27 cellular contexts compared by ENCODE assay signal in the genomic region with DNA sequence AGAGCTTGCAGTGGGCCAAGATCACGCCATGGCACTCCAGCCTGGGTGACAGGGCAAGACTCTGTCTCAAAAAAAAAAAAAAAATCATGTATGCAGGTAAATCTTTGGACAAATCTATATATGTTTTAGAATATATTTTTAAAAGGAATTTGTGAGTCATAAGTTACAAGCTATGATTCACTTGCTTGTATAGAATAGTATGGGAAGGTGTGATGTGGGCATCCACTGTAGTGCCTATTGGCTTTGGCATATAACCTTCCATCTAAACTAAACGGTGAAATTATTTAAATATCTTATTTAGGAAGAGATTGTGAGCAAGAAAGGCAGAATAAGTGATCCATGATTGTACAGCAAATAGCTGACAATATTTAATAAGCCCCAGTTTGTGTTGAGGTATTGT.
"Had no signal": no experiment of that assay in that cellular context is flagged by ENCODE, and none has a peak within 500 bp of the region (broad histone marks: within the 10 kb centered on the region; RNA-seq: fewer than 3 reads in every experiment).

No MANE protein-coding gene starts in this region.

- H3K4me1 ChIP-seq: esophagus squamous epithelium, gastrocnemius medialis, heart right ventricle, left lung, lower lobe of right lung had no signal

- H3K27me3 ChIP-seq: dorsolateral prefrontal cortex, esophagus squamous epithelium, gastrocnemius medialis, heart right ventricle, left lung had no signal

- H3K4me3 ChIP-seq: coronary artery, dorsolateral prefrontal cortex, esophagus squamous epithelium, gastrocnemius medialis, heart right ventricle, left lung, lower lobe of right lung, mucosa of descending colon had no signal

- H3K27me3 Mint-ChIP-seq: naive B cell had no signal

- H3K9me3 Mint-ChIP-seq: mesothelial cell of epicardium had no signal

- H3K4me1 Mint-ChIP-seq: naive B cell had no signal

- H3K27ac Mint-ChIP-seq: mesothelial cell of epicardium, naive B cell had no signal

- H3K27ac ChIP-seq: coronary artery, dorsolateral prefrontal cortex, epithelial cell of prostate, esophagus squamous epithelium, gastrocnemius medialis, heart right ventricle, left lung, lower lobe of right lung had no signal

- DNase-seq: dermis blood vessel endothelial cell; dorsolateral prefrontal cortex; effector CD4-positive, alpha-beta T cell; effector memory CD4-positive, alpha-beta T cell; erythroblast; esophagus squamous epithelium; foreskin fibroblast; foreskin melanocyte; gastrocnemius medialis; glutamatergic neuron; head of caudate nucleus; heart right ventricle; hippocampal formation; left cardiac atrium; left lung; left ventricle myocardium superior; lower lobe of right lung; mesenchymal stem cell; mucosa of descending colon; naive B cell had no signal

- H3K4me3 Mint-ChIP-seq: mesothelial cell of epicardium, naive B cell had no signal

- H3K36me3 Mint-ChIP-seq: mesothelial cell of epicardium, naive B cell had no signal

- FAIRE-seq: colon, endothelial cell of umbilical vein, islet of Langerhans, keratinocyte had no signal

- H3K36me3 ChIP-seq: esophagus squamous epithelium, gastrocnemius medialis, heart right ventricle, left lung, lower lobe of right lung had no signal

- H3K9me3 ChIP-seq: esophagus squamous epithelium, gastrocnemius medialis, heart right ventricle, left lung, lower lobe of right lung, mucosa of descending colon had no signal
